Comparison of ENCODE assay signal across 38 cellular contexts in genomic region chr10:99767901-99768300, GRCh38.
"Had no signal": no experiment of that assay in that cellular context is flagged by ENCODE, and none has a peak within 500 bp of the region (broad histone marks: within the 10 kb centered on the region; RNA-seq: fewer than 3 reads in every experiment).

No MANE protein-coding gene starts in this region.

- H3K4me1 Mint-ChIP-seq: activated naive CD4-positive, alpha-beta T cell treated with anti-CD3 and anti-CD28 coated beads, Interleukin-2, amount 10 ng/mL, durations not matched to agents 7 days and 5 days; activated naive CD4-positive, alpha-beta T cell treated with anti-CD3 and anti-CD28 coated beads, Interleukin-2, amount 50 U/mL, for 24 hours; activated naive CD8-positive, alpha-beta T cell treated with anti-CD3 and anti-CD28 coated beads, Interleukin-2, amount 10 ng/mL, durations not matched to agents 7 days and 5 days; activated T-helper 17 cell treated with anti-CD3 and anti-CD28 coated beads, Interleukin-2, amount 50 U/mL, for 72 hours had no signal

- DNase-seq: activated effector memory CD4-positive, alpha-beta T cell treated with anti-CD3 and anti-CD28 coated beads, Interleukin-2, amount 50 U/mL, for 16 hours; activated effector memory CD4-positive, alpha-beta T cell treated with Interleukin-2 at 50 U/mL for 16 hours; activated gamma-delta T cell; activated gamma-delta T cell treated with Interleukin-2 at 50 U/mL for 16 hours; activated naive CD4-positive, alpha-beta T cell; activated naive CD4-positive, alpha-beta T cell treated with anti-CD3 and anti-CD28 coated beads for 36 hours; activated naive CD4-positive, alpha-beta T cell treated with anti-CD3 and anti-CD28 coated beads, Interleukin-2, amount 10 ng/mL, durations not matched to agents 7 days and 5 days; activated naive CD4-positive, alpha-beta T cell treated with anti-CD3 and anti-CD28 coated beads, Interleukin-2, amount 50 U/mL, for 16 hours; activated naive CD4-positive, alpha-beta T cell treated with Interleukin-2 at 50 U/mL for 16 hours; activated naive CD8-positive, alpha-beta T cell treated with anti-CD3 and anti-CD28 coated beads for 36 hours; activated naive CD8-positive, alpha-beta T cell treated with anti-CD3 and anti-CD28 coated beads, Interleukin-2, amount 10 ng/mL, durations not matched to agents 7 days and 5 days; activated naive CD8-positive, alpha-beta T cell treated with anti-CD3 and anti-CD28 coated beads, Interleukin-2, amount 50 U/mL, for 24 hours; activated T-cell treated with anti-CD3 and anti-CD28 coated beads, Interleukin-2, amount 50 U/mL, for 1 hour; activated T-cell treated with anti-CD3 and anti-CD28 coated beads, Interleukin-2, amount 50 U/mL, for 24 hours; activated T-cell treated with anti-CD3 and anti-CD28 coated beads, Interleukin-2, amount 50 U/mL, for 4 hours; activated T-cell treated with anti-CD3 and anti-CD28 coated beads, Interleukin-2, amount 50 U/mL, for 48 hours; activated T-cell treated with anti-CD3 and anti-CD28 coated beads, Interleukin-2, amount 50 U/mL, for 72 hours; adrenal gland; amniotic stem cell; amygdala; anterior cingulate cortex; aorta; body of pancreas; brain microvascular endothelial cell; caudate nucleus; central memory CD4-positive, alpha-beta T cell; cerebellar nuclear complex had no signal

- H3K27ac ChIP-seq: adrenal gland, ascending aorta, body of pancreas, brain microvascular endothelial cell, breast epithelium, cardiac muscle cell had no signal

- ATAC-seq: activated naive CD4-positive, alpha-beta T cell treated with anti-CD3 and anti-CD28 coated beads, Interleukin-2, amount 50 U/mL, for 72 hours; activated naive CD8-positive, alpha-beta T cell treated with anti-CD3 and anti-CD28 coated beads, Interleukin-2, amount 50 U/mL, for 24 hours; activated T-cell treated with anti-CD3 and anti-CD28 coated beads, Interleukin-2, amount 50 U/mL, for 4 hours; activated T-cell treated with anti-CD3 and anti-CD28 coated beads, Interleukin-2, amount 50 U/mL, for 72 hours; activated T-helper 17 cell treated with anti-CD3 and anti-CD28 coated beads, Interleukin-2, amount 50 U/mL, for 72 hours; body of pancreas had no signal

- H3K9me3 ChIP-seq: adrenal gland, body of pancreas had no signal

- H3K27me3 ChIP-seq: adrenal gland, ascending aorta, body of pancreas, brain microvascular endothelial cell, breast epithelium, cardiac muscle cell had no signal

- H3K4me1 ChIP-seq: adrenal gland, ascending aorta, body of pancreas, breast epithelium had no signal

- H3K27ac Mint-ChIP-seq: activated naive CD4-positive, alpha-beta T cell treated with anti-CD3 and anti-CD28 coated beads for 36 hours; activated naive CD4-positive, alpha-beta T cell treated with anti-CD3 and anti-CD28 coated beads, Interleukin-2, amount 10 ng/mL, durations not matched to agents 7 days and 5 days; activated naive CD4-positive, alpha-beta T cell treated with anti-CD3 and anti-CD28 coated beads, Interleukin-2, amount 50 U/mL, for 24 hours; activated naive CD4-positive, alpha-beta T cell treated with anti-CD3 and anti-CD28 coated beads, Interleukin-2, amount 50 U/mL, for 72 hours; activated naive CD8-positive, alpha-beta T cell; activated naive CD8-positive, alpha-beta T cell treated with anti-CD3 and anti-CD28 coated beads for 36 hours; activated naive CD8-positive, alpha-beta T cell treated with anti-CD3 and anti-CD28 coated beads, Interleukin-2, amount 10 ng/mL, durations not matched to agents 7 days and 5 days; activated naive CD8-positive, alpha-beta T cell treated with anti-CD3 and anti-CD28 coated beads, Interleukin-2, amount 50 U/mL, for 24 hours; activated T-cell treated with anti-CD3 and anti-CD28 coated beads, Interleukin-2, amount 50 U/mL, for 24 hours; activated T-cell treated with anti-CD3 and anti-CD28 coated beads, Interleukin-2, amount 50 U/mL, for 72 hours; activated T-helper 1 cell treated with anti-CD3 and anti-CD28 coated beads, Interleukin-12 subunit alpha, Interleukin-12 subunit beta, Interleukin-2, Interleukin-4 antibody, amounts not matched to agents 30 ng/mL and 10 ng/mL and 1 ng/mL, durations not matched to agents 14 hours and 24 hours and 36 hours; activated T-helper 17 cell treated with anti-CD3 and anti-CD28 coated beads, Interleukin-2, amount 50 U/mL, for 72 hours; activated T-helper 2 cell treated with anti-CD3 and anti-CD28 coated beads, Interferon-gamma antibody, Interleukin-2, Interleukin-4, amounts not matched to agents 10 μg/mL and 5 μg/mL and 100 μg/mL, durations not matched to agents 14 hours and 24 hours and 36 hours had no signal

- H3K4me3 ChIP-seq: adrenal gland, ascending aorta, body of pancreas, breast epithelium, cardiac muscle cell had no signal

- H3K4me3 Mint-ChIP-seq: activated naive CD4-positive, alpha-beta T cell treated with anti-CD3 and anti-CD28 coated beads for 36 hours; activated naive CD4-positive, alpha-beta T cell treated with anti-CD3 and anti-CD28 coated beads, Interleukin-2, amount 10 ng/mL, durations not matched to agents 7 days and 5 days; activated naive CD4-positive, alpha-beta T cell treated with anti-CD3 and anti-CD28 coated beads, Interleukin-2, amount 50 U/mL, for 24 hours; activated naive CD8-positive, alpha-beta T cell; activated naive CD8-positive, alpha-beta T cell treated with anti-CD3 and anti-CD28 coated beads for 36 hours; activated naive CD8-positive, alpha-beta T cell treated with anti-CD3 and anti-CD28 coated beads, Interleukin-2, amount 10 ng/mL, durations not matched to agents 7 days and 5 days; activated naive CD8-positive, alpha-beta T cell treated with anti-CD3 and anti-CD28 coated beads, Interleukin-2, amount 50 U/mL, for 24 hours; activated T-cell treated with anti-CD3 and anti-CD28 coated beads, Interleukin-2, amount 50 U/mL, for 24 hours; activated T-cell treated with anti-CD3 and anti-CD28 coated beads, Interleukin-2, amount 50 U/mL, for 4 hours; activated T-cell treated with anti-CD3 and anti-CD28 coated beads, Interleukin-2, amount 50 U/mL, for 72 hours; activated T-helper 1 cell treated with anti-CD3 and anti-CD28 coated beads, Interleukin-12 subunit alpha, Interleukin-12 subunit beta, Interleukin-2, Interleukin-4 antibody, amounts not matched to agents 30 ng/mL and 10 ng/mL and 1 ng/mL, durations not matched to agents 14 hours and 24 hours and 36 hours; activated T-helper 17 cell treated with anti-CD3 and anti-CD28 coated beads, Interleukin-2, amount 50 U/mL, for 72 hours; brain; central memory CD8-positive, alpha-beta T cell had no signal

- H3K27me3 Mint-ChIP-seq: activated naive CD4-positive, alpha-beta T cell treated with anti-CD3 and anti-CD28 coated beads, Interleukin-2, amount 10 ng/mL, durations not matched to agents 7 days and 5 days; activated naive CD4-positive, alpha-beta T cell treated with anti-CD3 and anti-CD28 coated beads, Interleukin-2, amount 50 U/mL, for 24 hours; activated naive CD8-positive, alpha-beta T cell; activated naive CD8-positive, alpha-beta T cell treated with anti-CD3 and anti-CD28 coated beads for 36 hours; activated naive CD8-positive, alpha-beta T cell treated with anti-CD3 and anti-CD28 coated beads, Interleukin-2, amount 10 ng/mL, durations not matched to agents 7 days and 5 days; activated naive CD8-positive, alpha-beta T cell treated with anti-CD3 and anti-CD28 coated beads, Interleukin-2, amount 50 U/mL, for 24 hours; activated T-cell treated with anti-CD3 and anti-CD28 coated beads, Interleukin-2, amount 50 U/mL, for 24 hours; activated T-helper 17 cell treated with anti-CD3 and anti-CD28 coated beads, Interleukin-2, amount 50 U/mL, for 72 hours; brain; central memory CD8-positive, alpha-beta T cell had no signal

- H3K9me3 Mint-ChIP-seq: activated naive CD4-positive, alpha-beta T cell treated with anti-CD3 and anti-CD28 coated beads, Interleukin-2, amount 10 ng/mL, durations not matched to agents 7 days and 5 days; activated naive CD8-positive, alpha-beta T cell treated with anti-CD3 and anti-CD28 coated beads, Interleukin-2, amount 10 ng/mL, durations not matched to agents 7 days and 5 days; activated naive CD8-positive, alpha-beta T cell treated with anti-CD3 and anti-CD28 coated beads, Interleukin-2, amount 50 U/mL, for 24 hours; activated T-cell treated with anti-CD3 and anti-CD28 coated beads, Interleukin-2, amount 50 U/mL, for 72 hours; activated T-helper 17 cell treated with anti-CD3 and anti-CD28 coated beads, Interleukin-2, amount 50 U/mL, for 72 hours; activated T-helper 2 cell treated with anti-CD3 and anti-CD28 coated beads, Interferon-gamma antibody, Interleukin-2, Interleukin-4, amounts not matched to agents 10 μg/mL and 5 μg/mL and 100 μg/mL, durations not matched to agents 14 hours and 24 hours and 36 hours; central memory CD8-positive, alpha-beta T cell had no signal

- H3K36me3 ChIP-seq: adrenal gland, ascending aorta, brain microvascular endothelial cell, breast epithelium, cardiac muscle cell had no signal
